1 cellular context compared by ENCODE assay signal in genomic region chr4:72567821-72568620, GRCh38.
TF ChIP-seq lines count a peak whose summit lies in the region.

No MANE protein-coding gene starts in this region.

TF ChIP-seq in K562, 482 proteins besides CTCF, POLR2A, EP300 and RAD21 (continued from another document and continues in another):
- TF ChIP-seq USF1 (CRISPR knock-in tag; IDR thresholded peaks at IDR 0.05) (no peak; the same call in 1 of the 2 replicates), BRF2 (IDR thresholded peaks at IDR 0.05; ENCODE audit: borderline replicate concordance, insufficient read depth, insufficient read length) (no peak), ELK3 (CRISPR knock-in tag; IDR thresholded peaks at IDR 0.05) (no peak), MEF2A (IDR thresholded peaks at IDR 0.05; ENCODE audit: control insufficient read depth, low read depth, low read length) (no peak), POLR3A (IDR thresholded peaks at IDR 0.05; ENCODE audit: borderline replicate concordance, extremely low read depth, insufficient read depth, insufficient read length) (no peak), SAFB (IDR thresholded peaks at IDR 0.05; ENCODE audit: borderline replicate concordance, low read depth, low read length) (no peak), PCBP2 (IDR thresholded peaks at IDR 0.05; ENCODE audit: low read depth, low read length, poor library complexity, severe bottlenecking) (no peak), KLF6 (CRISPR knock-in tag; IDR thresholded peaks at IDR 0.05; ENCODE audit: borderline replicate concordance) (no peak), BRF1 (IDR thresholded peaks at IDR 0.05; ENCODE audit: borderline replicate concordance, extremely low read depth, insufficient read length) (no peak), STAG1 (CRISPR knock-in tag; IDR thresholded peaks at IDR 0.05; ENCODE audit: borderline replicate concordance) (no peak), SRSF1 (IDR thresholded peaks at IDR 0.05; ENCODE audit: low read depth, low read length) (no peak), HMGXB4 (CRISPR knock-in tag; IDR thresholded peaks at IDR 0.05) (no peak), YY1 (IDR thresholded peaks at IDR 0.05; ENCODE audit: borderline replicate concordance in 1 of 3, control insufficient read depth in 1 of 3, extremely low read depth in 1 of 3, insufficient read depth in 3 of 3, insufficient read length in 1 of 3, insufficient replicate concordance in 2 of 3, low read depth in 1 of 3, low read length in 2 of 3) (peak in 2 of 3 experiments; percentile 14 to 39), ZNF121 (CRISPR knock-in tag; conservative IDR thresholded peaks at IDR 0.05) (no peak), RREB1 (CRISPR knock-in tag; IDR thresholded peaks at IDR 0.05) (no peak), TBP (optimal IDR thresholded peaks at IDR 0.05; ENCODE audit: low read depth, low read length) (peak; percentile 54), NCOR1 (IDR thresholded peaks at IDR 0.05) (peak; percentile 55), MITF (IDR thresholded peaks at IDR 0.05) (no peak), FOXP1 (CRISPR knock-in tag; IDR thresholded peaks at IDR 0.05) (0 out of 2 replicates have a peak, but pooled peaks have one; percentile 48), TEAD2 (tag; IDR thresholded peaks at IDR 0.05) (no peak), THRA (IDR thresholded peaks at IDR 0.05) (no peak), TRIM24 (IDR thresholded peaks at IDR 0.05) (peak in 1 of 2 experiments; percentile 26; a peak in 1 of 4 replicates), MCM7 (IDR thresholded peaks at IDR 0.05) (no peak), ATF7 (IDR thresholded peaks at IDR 0.05) (peak; percentile 51; the same call in 1 of the 2 replicates), FIP1L1 (IDR thresholded peaks at IDR 0.05; ENCODE audit: low read depth, low read length, poor library complexity, severe bottlenecking) (no peak), MXD1 (CRISPR knock-in tag; IDR thresholded peaks at IDR 0.05; ENCODE audit: borderline replicate concordance, poor library complexity, severe bottlenecking) (no peak), ZBTB34 (CRISPR knock-in tag; IDR thresholded peaks at IDR 0.05) (no peak), IRF1 (CRISPR knock-in tag; IDR thresholded peaks at IDR 0.05; ENCODE audit: borderline replicate concordance) (no peak), ZC3H11A (IDR thresholded peaks at IDR 0.05; ENCODE audit: low read depth, low read length) (no peak), RFX1 (IDR thresholded peaks at IDR 0.05) (no peak), ARID4B (CRISPR knock-in tag; IDR thresholded peaks at IDR 0.05) (no peak), RBM14 (IDR thresholded peaks at IDR 0.05; ENCODE audit: borderline replicate concordance, insufficient read depth, low read depth, low read length) (no peak), GABPB1 (CRISPR knock-in tag; IDR thresholded peaks at IDR 0.05) (no peak), XRCC3 (IDR thresholded peaks at IDR 0.05) (no peak), SMARCE1 (IDR thresholded peaks at IDR 0.05) (0 out of 2 replicates have a peak, but pooled peaks have one; percentile 60), RBM39 (optimal IDR thresholded peaks at IDR 0.05; ENCODE audit: low read depth, low read length) (peak; percentile 71), RBM15 (IDR thresholded peaks at IDR 0.05; ENCODE audit: insufficient read depth, low read length) (no peak), PHTF2 (CRISPR knock-in tag; IDR thresholded peaks at IDR 0.05) (no peak), ZNF75A (CRISPR knock-in tag; IDR thresholded peaks at IDR 0.05) (no peak), TBL1XR1 (IDR thresholded peaks at IDR 0.05; ENCODE audit: low read length in 2 of 2) (peak; percentile 39 to 77; a peak in 3 of 4 replicates)
